ENCODE assay signal across 8 cellular contexts in genomic region chr1:51421961-51422360, GRCh38.
DNase-seq lines count a peak whose midpoint lies in the region; ATAC-seq lines count a peak whose summit lies in the region.

No MANE protein-coding gene starts in this region.

- ATAC-seq in activated naive CD4-positive, alpha-beta T cell treated with anti-CD3 and anti-CD28 coated beads, Interleukin-2, amount 50 U/mL, for 72 hours: peak; percentile 67 to 75
- no peak for ATAC-seq in GM18511 (IDR thresholded peaks at IDR 0.05; ENCODE audit: unreplicated experiment)

- peak overlapping the region in 1 of 2 donors; percentile 55 for H3K27ac Mint-ChIP-seq in activated naive CD4-positive, alpha-beta T cell treated with anti-CD3 and anti-CD28 coated beads, Interleukin-2, amount 50 U/mL, for 72 hours
- H3K27ac Mint-ChIP-seq in activated naive CD8-positive, alpha-beta T cell treated with anti-CD3 and anti-CD28 coated beads for 36 hours: peak overlapping the region; percentile 59

- peaks cover 5 to 6% of the 10 kb centered on the region in 2 donors for H3K36me3 Mint-ChIP-seq in activated naive CD4-positive, alpha-beta T cell treated with anti-CD3 and anti-CD28 coated beads, Interleukin-2, amount 50 U/mL, for 72 hours
- peaks cover 35% of the 10 kb centered on the region for H3K36me3 Mint-ChIP-seq in activated naive CD8-positive, alpha-beta T cell treated with anti-CD3 and anti-CD28 coated beads for 36 hours

- DNase-seq in activated naive CD4-positive, alpha-beta T cell treated with anti-CD3 and anti-CD28 coated beads, Interleukin-2, amount 50 U/mL, for 72 hours (ENCODE audit: low spot score in 2 of 2): no peak
- DNase-seq in activated naive CD4-positive, alpha-beta T cell treated with anti-CD3 and anti-CD28 coated beads, Interleukin-2, amount 50 U/mL, for 16 hours: no peak
- DNase-seq in NCI-H1694 (lab: John Stamatoyannopoulos, UW): peak; percentile 81
- DNase-seq in activated naive CD8-positive, alpha-beta T cell treated with anti-CD3 and anti-CD28 coated beads for 36 hours: no peak
- DNase-seq in hepatic stellate cell (ENCODE audit: low spot score): peak; percentile 47
- peak; percentile 91 for DNase-seq in superior temporal gyrus (ENCODE audit: extremely low spot score)
- no peak for DNase-seq in NK-92 (lab: John Stamatoyannopoulos, UW; ENCODE audit: unreplicated experiment)

- H3K4me1 Mint-ChIP-seq in activated naive CD8-positive, alpha-beta T cell treated with anti-CD3 and anti-CD28 coated beads for 36 hours: peaks cover 12% of the 10 kb centered on the region

- no peaks in the 10 kb centered on the region for H3K27me3 Mint-ChIP-seq in activated naive CD8-positive, alpha-beta T cell treated with anti-CD3 and anti-CD28 coated beads for 36 hours

- peak overlapping the region; percentile 45 for H3K4me3 Mint-ChIP-seq in activated naive CD8-positive, alpha-beta T cell treated with anti-CD3 and anti-CD28 coated beads for 36 hours

- no peaks in the 10 kb centered on the region for H3K9me3 Mint-ChIP-seq in activated naive CD4-positive, alpha-beta T cell treated with anti-CD3 and anti-CD28 coated beads, Interleukin-2, amount 50 U/mL, for 72 hours
- H3K9me3 Mint-ChIP-seq in activated naive CD8-positive, alpha-beta T cell treated with anti-CD3 and anti-CD28 coated beads for 36 hours: no peaks in the 10 kb centered on the region

Comparison
In these comparisons a context has a peak if more than half of its experiments do, and no peak if none do; other contexts are left out.
1. DNase-seq: peak in NCI-H1694 (single experiment), hepatic stellate cell (single experiment) and superior temporal gyrus (single experiment); none in activated naive CD4-positive, alpha-beta T cell treated with anti-CD3 and anti-CD28 coated beads, Interleukin-2, amount 50 U/mL, for 72 hours (0 of 2), activated naive CD4-positive, alpha-beta T cell treated with anti-CD3 and anti-CD28 coated beads, Interleukin-2, amount 50 U/mL, for 16 hours (single experiment), activated naive CD8-positive, alpha-beta T cell treated with anti-CD3 and anti-CD28 coated beads for 36 hours (single experiment) and NK-92 (single experiment).